ENCODE assay signal across 25 cellular contexts in the genomic region with DNA sequence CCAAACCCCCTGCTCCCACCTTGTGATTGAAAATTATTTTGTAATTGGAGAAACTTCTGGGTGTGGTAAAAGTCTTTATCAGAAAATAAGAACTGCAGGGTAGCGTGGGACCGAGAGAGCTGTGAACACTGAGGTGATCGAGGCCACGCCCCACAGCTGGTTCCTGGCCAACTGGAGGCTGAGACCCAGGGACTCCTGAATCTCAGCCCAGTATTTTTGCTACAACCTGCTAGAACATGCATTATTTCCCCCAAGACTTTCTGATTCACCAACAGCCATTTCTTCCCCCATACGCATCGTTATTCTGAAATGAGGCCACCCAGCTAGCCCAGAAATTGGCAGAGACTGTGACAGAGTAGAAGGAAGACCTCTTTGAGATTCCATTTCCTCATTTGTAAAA. TPM values are rescaled to one million over a fixed set of nuclear protein-coding genes. Genes with fewer than 3 reads are reported as not detected.
DNase-seq lines count a peak whose midpoint lies in the region; ATAC-seq and TF ChIP-seq lines count a peak whose summit lies in the region.
"Had no signal": no experiment of that assay in that cellular context is flagged by ENCODE, and none has a peak within 500 bp of the region (broad histone marks: within the 10 kb centered on the region; RNA-seq: fewer than 3 reads in every experiment).

No MANE protein-coding gene starts in this region.

- H3K4me2 ChIP-seq in H9 (ENCODE audit: insufficient read depth, insufficient read length, low read length) = no peak overlapping the region

- H3K27me3 ChIP-seq in foreskin keratinocyte (peaks cover 34% of the 10 kb centered on the region), H9 (ENCODE audit: insufficient read depth, low read length) (peaks cover 2% of the 10 kb centered on the region; the same call in 1 of the 2 replicates)

- H3K23me2 ChIP-seq in H9 (ENCODE audit: insufficient read length, low read depth, low read length, poor library complexity, severe bottlenecking) = peaks cover 18% of the 10 kb centered on the region

- H4K91ac ChIP-seq in H9 (ENCODE audit: insufficient read length, low read depth, low read length) = no peak overlapping the region

- peaks cover 40% of the 10 kb centered on the region for H3K27me3 Mint-ChIP-seq in H9 (ENCODE audit: low read depth)
- peaks cover 41% of the 10 kb centered on the region for H3K27me3 Mint-ChIP-seq in activated CD8-positive, alpha-beta T cell treated with anti-CD3 and anti-CD28 coated beads, Interleukin-2, amount 10 ng/mL, durations not matched to agents 7 days and 5 days (ENCODE audit: low read depth)

- H3K9ac ChIP-seq in H9 (ENCODE audit: extremely low read depth, insufficient read length, low read length) = no peak overlapping the region
- H3K9ac ChIP-seq: parathyroid adenoma had no signal

- H4K20me1 ChIP-seq in H9 (ENCODE audit: control insufficient read depth, insufficient read depth, insufficient read length) = peaks cover 2% of the 10 kb centered on the region

- TF ChIP-seq CTCF in RWPE1 (conservative IDR thresholded peaks at IDR 0.05; ENCODE audit: low read depth) (no peak), foreskin keratinocyte (conservative IDR thresholded peaks at IDR 0.05) (no peak), H9 (conservative IDR thresholded peaks at IDR 0.05) (no peak)

- DNase-seq in Daoy (ENCODE audit: low read depth) (peak; percentile 25), HuH-7 (ENCODE audit: low spot score) (peak; percentile 75), RWPE1 (ENCODE audit: low spot score) (peak; percentile 87), foreskin keratinocyte (peak; percentile 76 to 90), H9 (no peak), Kasumi-1 (lab: John Stamatoyannopoulos, UW) (no peak), dermis blood vessel endothelial cell (no peak)
- no peak for DNase-seq in activated CD8-positive, alpha-beta T cell treated with anti-CD3 and anti-CD28 coated beads, Interleukin-2, amount 10 ng/mL, durations not matched to agents 7 days and 5 days
- DNase-seq: activated CD4-positive, alpha-beta T cell treated with anti-CD3 and anti-CD28 coated beads, Interleukin-2, amount 10 ng/mL, durations not matched to agents 7 days and 5 days; activated naive CD4-positive, alpha-beta T cell; activated T-cell treated with anti-CD3 and anti-CD28 coated beads for 4 hours; Caco-2; effector memory CD4-positive, alpha-beta T cell; heart right ventricle; naive B cell; NCI-H446 treated with DMSO at 0.1 percent for 48 hours; stimulated activated CD4-positive, alpha-beta T cell treated with anti-CD3 and anti-CD28 coated beads, Interleukin-2, amount 100 ng/mL, for 24 hours; stimulated activated naive CD8-positive, alpha-beta T cell treated with anti-CD3 and anti-CD28 coated beads, Interleukin-15, amount 100 ng/mL, for 72 hours had no signal

- CTCF ChIA-PET in RWPE1 (lab: Yijun Ruan, JAX) = interaction anchor here (0.6 kb wide), 1 partner anchor 17 kb away, joined by 3 read pairs; no protein-coding TSS in a partner anchor
- CTCF ChIA-PET in activated CD8-positive, alpha-beta T cell treated with anti-CD3 and anti-CD28 coated beads, Interleukin-2, amount 10 ng/mL, durations not matched to agents 7 days and 5 days (lab: Charles Lee) = interaction anchor here (0.9 kb wide), 1 partner anchor 14 kb away, joined by 3 read pairs; no protein-coding TSS in a partner anchor

- H3K14ac ChIP-seq in H9 (ENCODE audit: insufficient read depth, low read length) = no peak overlapping the region

- H2BK12ac ChIP-seq in H9 (ENCODE audit: insufficient read length, low read depth, low read length) = no peak overlapping the region

- H2BK20ac ChIP-seq in H9 (ENCODE audit: low read depth, low read length, poor library complexity, severe bottlenecking) = no peak overlapping the region

- POLR2A ChIA-PET in RWPE1 (lab: Yijun Ruan, JAX; ENCODE audit: low non-redundant PET) = interaction anchor here (0.5 kb wide), 1 partner anchor 40 kb away, joined by 13 read pairs; no protein-coding TSS in a partner anchor
- POLR2A ChIA-PET in activated CD8-positive, alpha-beta T cell treated with anti-CD3 and anti-CD28 coated beads, Interleukin-2, amount 10 ng/mL, durations not matched to agents 7 days and 5 days (lab: Charles Lee) = no interaction called here

- H3K4ac ChIP-seq in H9 (ENCODE audit: low read depth, low read length) = no peak overlapping the region

- no peaks in the 10 kb centered on the region for H3K79me2 ChIP-seq in H9 (ENCODE audit: insufficient read depth, low read length)
- H3K79me2 ChIP-seq: parathyroid adenoma had no signal

- ATAC-seq in foreskin keratinocyte = peak; percentile 72
- ATAC-seq in activated CD8-positive, alpha-beta T cell treated with anti-CD3 and anti-CD28 coated beads, Interleukin-2, amount 10 ng/mL, durations not matched to agents 7 days and 5 days = no peak
- ATAC-seq: heart right ventricle; Panc1; stimulated activated naive CD8-positive, alpha-beta T cell treated with anti-CD3 and anti-CD28 coated beads, Interleukin-15, amount 100 ng/mL, for 72 hours had no signal

- H3K4me1 ChIP-seq in foreskin keratinocyte = peaks cover 10% of the 10 kb centered on the region
- H3K4me1 ChIP-seq in H9 (ENCODE audit: insufficient read depth, low read length) = peaks cover 3% of the 10 kb centered on the region; the same call in 1 of the 2 replicates
- H3K4me1 ChIP-seq: parathyroid adenoma had no signal

- H3T11ph ChIP-seq in H9 (ENCODE audit: low read length) = no peak overlapping the region

- no peak overlapping the region for H3K23ac ChIP-seq in H9 (ENCODE audit: insufficient read length, low read depth, low read length)

- H3K9me3 Mint-ChIP-seq in H9 = no peaks in the 10 kb centered on the region
- no peaks in the 10 kb centered on the region for H3K9me3 Mint-ChIP-seq in activated CD8-positive, alpha-beta T cell treated with anti-CD3 and anti-CD28 coated beads, Interleukin-2, amount 10 ng/mL, durations not matched to agents 7 days and 5 days (ENCODE audit: insufficient read depth)
- H3K9me3 Mint-ChIP-seq: activated CD4-positive, alpha-beta T cell treated with anti-CD3 and anti-CD28 coated beads, Interleukin-2, amount 10 ng/mL, durations not matched to agents 7 days and 5 days; central memory CD8-positive, alpha-beta T cell; stimulated activated naive CD8-positive, alpha-beta T cell treated with anti-CD3 and anti-CD28 coated beads, Interleukin-15, amount 100 ng/mL, for 72 hours had no signal

- no peaks in the 10 kb centered on the region for H3K36me3 Mint-ChIP-seq in H9 (ENCODE audit: insufficient read depth in 1 of 3, low read depth in 3 of 3)
- no peaks in the 10 kb centered on the region for H3K36me3 Mint-ChIP-seq in activated CD8-positive, alpha-beta T cell treated with anti-CD3 and anti-CD28 coated beads, Interleukin-2, amount 10 ng/mL, durations not matched to agents 7 days and 5 days (ENCODE audit: low read depth)
- H3K36me3 Mint-ChIP-seq: naive B cell had no signal

- H4K5ac ChIP-seq in H9 (ENCODE audit: insufficient read length, low read depth, low read length) = no peak overlapping the region

- H3K27ac Mint-ChIP-seq in H9 = no peak overlapping the region
- H3K27ac Mint-ChIP-seq in activated CD8-positive, alpha-beta T cell treated with anti-CD3 and anti-CD28 coated beads, Interleukin-2, amount 10 ng/mL, durations not matched to agents 7 days and 5 days = no peak overlapping the region
- H3K27ac Mint-ChIP-seq: activated CD4-positive, alpha-beta T cell treated with anti-CD3 and anti-CD28 coated beads, Interleukin-2, amount 10 ng/mL, durations not matched to agents 7 days and 5 days; naive B cell; stimulated activated naive CD8-positive, alpha-beta T cell treated with anti-CD3 and anti-CD28 coated beads, Interleukin-15, amount 100 ng/mL, for 72 hours had no signal

- H3K79me1 ChIP-seq in H9 (ENCODE audit: insufficient read depth, low read depth, low read length, poor library complexity, severe bottlenecking) = no peaks in the 10 kb centered on the region

- no peak overlapping the region for H3K27ac ChIP-seq in RWPE1
- H3K27ac ChIP-seq in foreskin keratinocyte = peak overlapping the region; percentile 94
- H3K27ac ChIP-seq in H9 (ENCODE audit: insufficient read length, low read depth, low read length) = no peak overlapping the region
- H3K27ac ChIP-seq: heart right ventricle, parathyroid adenoma had no signal

- no peak overlapping the region for H4K8ac ChIP-seq in H9 (replicated peaks; ENCODE audit: insufficient read length, low read depth, low read length)

- H3K56ac ChIP-seq in H9 (ENCODE audit: insufficient read length, low read depth, low read length) = no peak overlapping the region

- H3K4me1 Mint-ChIP-seq in H9 = peaks cover 31 to 44% of the 10 kb centered on the region in 2 experiments
- H3K4me1 Mint-ChIP-seq in activated CD8-positive, alpha-beta T cell treated with anti-CD3 and anti-CD28 coated beads, Interleukin-2, amount 10 ng/mL, durations not matched to agents 7 days and 5 days (ENCODE audit: low read depth) = peaks cover 8% of the 10 kb centered on the region

- no peak overlapping the region for H3K18ac ChIP-seq in H9 (ENCODE audit: insufficient read length, low read depth, low read length)

- H2AK5ac ChIP-seq in H9 (ENCODE audit: insufficient read length, low read length) = no peak overlapping the region

- H2BK120ac ChIP-seq in H9 (ENCODE audit: low read depth, low read length, poor library complexity, severe bottlenecking) = no peak overlapping the region

- H3K9me3 ChIP-seq in H9 (ENCODE audit: control insufficient read depth, low read depth, low read length) = no peaks in the 10 kb centered on the region
- H3K9me3 ChIP-seq: Caco-2, heart right ventricle had no signal

- no CpG with 5 or more reads among the region's 6 CpGs for WGBS in H9 (ENCODE audit: extremely low coverage, insufficient read length, low lambda C conversion rate)

- H2BK5ac ChIP-seq in H9 (ENCODE audit: insufficient read length, low read length) = no peak overlapping the region

- no peak overlapping the region; a peak in 1 of 5 replicates for H3K4me3 Mint-ChIP-seq in H9
- H3K4me3 Mint-ChIP-seq in activated CD8-positive, alpha-beta T cell treated with anti-CD3 and anti-CD28 coated beads, Interleukin-2, amount 10 ng/mL, durations not matched to agents 7 days and 5 days = no peak overlapping the region
- H3K4me3 Mint-ChIP-seq: activated CD4-positive, alpha-beta T cell treated with anti-CD3 and anti-CD28 coated beads, Interleukin-2, amount 10 ng/mL, durations not matched to agents 7 days and 5 days; central memory CD8-positive, alpha-beta T cell; naive B cell had no signal

- no peak overlapping the region for H2AFZ ChIP-seq in H9 (ENCODE audit: low read length)
- H2AFZ ChIP-seq: parathyroid adenoma had no signal

- H2BK15ac ChIP-seq in H9 (ENCODE audit: low read depth, low read length) = no peak overlapping the region

RNA-seq across cellular contexts. Expression of a gene that starts 3.3 kb away (rescaled TPM):
- total RNA-seq in Daoy (2014; rRNA removed; shearing (Covaris generic)) = not detected in 2 replicates
- 0.04 and 0.17 TPM in 2 replicates for total RNA-seq in foreskin keratinocyte
- polyA plus RNA-seq in foreskin keratinocyte = 0.24 TPM in 1 of 2 replicates, not detected in the other
- 7.4 and 7.7 TPM in 2 replicates for total RNA-seq in H9 (2021)
- total RNA-seq in activated CD8-positive, alpha-beta T cell treated with anti-CD3 and anti-CD28 coated beads, Interleukin-2, amount 10 ng/mL, durations not matched to agents 7 days and 5 days = not detected
- total RNA-seq in dermis blood vessel endothelial cell = not detected in 2 replicates
- total RNA-seq: activated CD4-positive, alpha-beta T cell treated with anti-CD3 and anti-CD28 coated beads, Interleukin-2, amount 10 ng/mL, durations not matched to agents 7 days and 5 days; fibroblast of lung; heart right ventricle; HT1080; urinary bladder had no signal
- polyA plus RNA-seq: fibroblast of lung, heart right ventricle, lung, urinary bladder had no signal

RNA-seq across cellular contexts. Expression of a gene that starts 32.0 kb away (rescaled TPM):
- total RNA-seq in Daoy (2014; rRNA removed; shearing (Covaris generic)) = 11.2 and 17.1 TPM in 2 replicates
- 13.5 and 15.7 TPM in 2 replicates for total RNA-seq in foreskin keratinocyte
- 14.9 and 15.0 TPM in 2 replicates for polyA plus RNA-seq in foreskin keratinocyte
- total RNA-seq in H9 (2021) = 25.3 and 26.2 TPM in 2 replicates
- 10 to 100 TPM; 21.0 to 23.0 TPM for total RNA-seq in activated CD8-positive, alpha-beta T cell treated with anti-CD3 and anti-CD28 coated beads, Interleukin-2, amount 10 ng/mL, durations not matched to agents 7 days and 5 days
- total RNA-seq in dermis blood vessel endothelial cell = 11.9 and 16.0 TPM in 2 replicates

Comparison
In these comparisons a context has a peak if more than half of its experiments do, and no peak if none do; other contexts are left out.
1. DNase-seq: peak in Daoy (single experiment), HuH-7 (single experiment), RWPE1 (single experiment) and foreskin keratinocyte (2 of 2); none in H9 (single experiment), Kasumi-1 (0 of 2), activated CD8-positive, alpha-beta T cell treated with anti-CD3 and anti-CD28 coated beads, Interleukin-2, amount 10 ng/mL, durations not matched to agents 7 days and 5 days (single experiment) and dermis blood vessel endothelial cell (single experiment).